18 cellular contexts compared by ENCODE assay signal in the genomic region with DNA sequence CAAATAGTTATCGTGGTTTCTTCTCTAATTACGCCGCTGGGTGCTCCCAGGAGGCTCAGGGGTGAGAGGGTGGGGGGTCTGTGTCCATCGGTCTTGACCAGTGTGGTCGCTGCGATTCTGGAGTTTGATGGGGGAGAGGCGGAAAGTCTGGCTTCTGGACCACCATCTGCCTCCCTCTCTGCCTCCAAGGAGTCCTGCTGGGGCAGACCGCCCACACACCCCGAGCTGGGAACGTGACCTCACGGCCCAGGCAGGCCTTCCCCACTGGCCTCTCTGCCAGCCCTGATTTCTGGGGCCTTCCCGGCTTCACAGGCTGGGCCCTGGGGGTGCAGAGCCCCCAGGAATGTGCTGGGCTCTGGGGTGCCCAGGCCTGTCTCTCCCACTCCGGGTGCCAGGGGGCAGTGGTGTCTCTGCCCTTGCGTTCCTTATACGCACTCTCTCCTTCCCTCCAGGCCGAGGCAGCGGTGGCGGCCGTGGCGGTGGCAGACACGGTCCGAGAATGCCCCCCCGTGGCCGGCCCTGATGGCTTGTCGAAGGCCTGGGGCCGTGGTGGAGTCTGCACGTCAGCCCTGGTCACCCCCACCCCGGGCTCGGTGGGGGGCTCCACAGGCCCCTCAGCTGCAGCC. TPM values are rescaled to one million over a fixed set of nuclear protein-coding genes. Genes with fewer than 3 reads are reported as not detected.
DNase-seq lines count a peak whose midpoint lies in the region; TF ChIP-seq lines count a peak whose summit lies in the region.
"Had no signal": no experiment of that assay in that cellular context is flagged by ENCODE, and none has a peak within 500 bp of the region (broad histone marks: within the 10 kb centered on the region; RNA-seq: fewer than 3 reads in every experiment).

No MANE protein-coding gene starts in this region.

- POLR2A ChIA-PET in activated CD4-positive, alpha-beta memory T cell treated with anti-CD3 and anti-CD28 coated beads, Interleukin-2, amount 10 ng/mL, durations not matched to agents 7 days and 5 days (lab: Charles Lee), result no interaction called here
- POLR2A ChIA-PET in CD8-positive, alpha-beta memory T cell (lab: Charles Lee), result no interaction called here

- H3K27ac ChIP-seq in CD8-positive, alpha-beta memory T cell (ENCODE audit: low read depth, low read length), result no peak overlapping the region
- H3K27ac ChIP-seq: left ventricle myocardium inferior, tibial nerve had no signal

- H3K4me1 Mint-ChIP-seq in chondrocyte (ENCODE audit: low read depth), result no peaks in the 10 kb centered on the region
- no peaks in the 10 kb centered on the region for H3K4me1 Mint-ChIP-seq in progenitor cell of endocrine pancreas (ENCODE audit: low read depth)
- H3K4me1 Mint-ChIP-seq in activated CD4-positive, alpha-beta memory T cell treated with anti-CD3 and anti-CD28 coated beads, Interleukin-2, amount 10 ng/mL, durations not matched to agents 7 days and 5 days, result peaks cover 3% of the 10 kb centered on the region
- no peaks in the 10 kb centered on the region for H3K4me1 Mint-ChIP-seq in CD8-positive, alpha-beta memory T cell
- H3K4me1 Mint-ChIP-seq: activated B cell treated with CpG ODN at 0.5 μM for 24 hours; activated naive CD8-positive, alpha-beta T cell treated with anti-CD3 and anti-CD28 coated beads, Interleukin-2, amount 50 U/mL, for 24 hours; activated T-helper 17 cell treated with anti-CD3 and anti-CD28 coated beads, Interleukin-2, amount 50 U/mL, for 72 hours; stimulated activated memory B cell treated with anti-CD40 and anti-IgM and Interleukin-4, amounts not matched to agents 10 μg/mL and 1 μg/mL and 100 μg/mL, for 72 hours had no signal

- no peaks in the 10 kb centered on the region for H3K36me3 ChIP-seq in CD8-positive, alpha-beta memory T cell (ENCODE audit: insufficient read depth, low read length)
- H3K36me3 ChIP-seq: left ventricle myocardium inferior had no signal

- CTCF ChIA-PET in activated CD4-positive, alpha-beta memory T cell treated with anti-CD3 and anti-CD28 coated beads, Interleukin-2, amount 10 ng/mL, durations not matched to agents 7 days and 5 days (lab: Charles Lee), result no interaction called here
- CTCF ChIA-PET in CD8-positive, alpha-beta memory T cell (lab: Charles Lee), result no interaction called here

- no peaks in the 10 kb centered on the region for H3K27me3 ChIP-seq in CD8-positive, alpha-beta memory T cell (ENCODE audit: insufficient read depth, low read length, poor library complexity, severe bottlenecking)
- H3K27me3 ChIP-seq: tibial nerve had no signal

- 0 out of 2 replicates have a peak, but pooled peaks have one; percentile 6 for TF ChIP-seq CTCF in GM12874 (IDR thresholded peaks at IDR 0.05; ENCODE audit: insufficient read depth, low read depth, low read length)
- peak; percentile 40 for TF ChIP-seq CTCF in LNCaP clone FGC (IDR thresholded peaks at IDR 0.05; ENCODE audit: control insufficient read depth, extremely low read depth, insufficient read depth)
- peak; percentile 48 for TF ChIP-seq CTCF in chondrocyte (IDR thresholded peaks at IDR 0.05)
- TF ChIP-seq CTCF in progenitor cell of endocrine pancreas (IDR thresholded peaks at IDR 0.05; ENCODE audit: unreplicated experiment), result peak; percentile 20

- H3K4me3 Mint-ChIP-seq in chondrocyte (ENCODE audit: unreplicated experiment) (no peak overlapping the region), progenitor cell of endocrine pancreas (ENCODE audit: low read depth) (no peak overlapping the region)
- H3K4me3 Mint-ChIP-seq in activated CD4-positive, alpha-beta memory T cell treated with anti-CD3 and anti-CD28 coated beads, Interleukin-2, amount 10 ng/mL, durations not matched to agents 7 days and 5 days, result no peak overlapping the region
- H3K4me3 Mint-ChIP-seq in CD8-positive, alpha-beta memory T cell, result no peak overlapping the region
- H3K4me3 Mint-ChIP-seq: activated B cell treated with CpG ODN at 0.5 μM for 24 hours; activated naive CD8-positive, alpha-beta T cell treated with anti-CD3 and anti-CD28 coated beads, Interleukin-2, amount 50 U/mL, for 24 hours; activated T-helper 17 cell treated with anti-CD3 and anti-CD28 coated beads, Interleukin-2, amount 50 U/mL, for 72 hours; effector memory CD8-positive, alpha-beta T cell; stimulated activated memory B cell treated with anti-CD40 and anti-IgM and Interleukin-4, amounts not matched to agents 10 μg/mL and 1 μg/mL and 100 μg/mL, for 72 hours had no signal

- no peaks in the 10 kb centered on the region for H3K4me1 ChIP-seq in CD8-positive, alpha-beta memory T cell (ENCODE audit: insufficient read depth, low read length)

- no peaks in the 10 kb centered on the region for H3K9me3 ChIP-seq in CD8-positive, alpha-beta memory T cell (ENCODE audit: low read length)
- H3K9me3 ChIP-seq: left ventricle myocardium inferior, tibial nerve had no signal

- H3K27ac Mint-ChIP-seq in chondrocyte (ENCODE audit: unreplicated experiment), result no peak overlapping the region
- no peak overlapping the region for H3K27ac Mint-ChIP-seq in progenitor cell of endocrine pancreas
- no peak overlapping the region for H3K27ac Mint-ChIP-seq in activated CD4-positive, alpha-beta memory T cell treated with anti-CD3 and anti-CD28 coated beads, Interleukin-2, amount 10 ng/mL, durations not matched to agents 7 days and 5 days
- H3K27ac Mint-ChIP-seq in CD8-positive, alpha-beta memory T cell, result peak overlapping the region in 1 of 8 donors; percentile 72
- H3K27ac Mint-ChIP-seq: activated B cell treated with CpG ODN at 0.5 μM for 24 hours; activated naive CD8-positive, alpha-beta T cell treated with anti-CD3 and anti-CD28 coated beads, Interleukin-2, amount 50 U/mL, for 24 hours; activated T-helper 17 cell treated with anti-CD3 and anti-CD28 coated beads, Interleukin-2, amount 50 U/mL, for 72 hours; effector memory CD8-positive, alpha-beta T cell; stimulated activated memory B cell treated with anti-CD40 and anti-IgM and Interleukin-4, amounts not matched to agents 10 μg/mL and 1 μg/mL and 100 μg/mL, for 72 hours had no signal

- H3K27me3 Mint-ChIP-seq in chondrocyte (ENCODE audit: low read depth) (no peaks in the 10 kb centered on the region), progenitor cell of endocrine pancreas (no peaks in the 10 kb centered on the region)
- no peaks in the 10 kb centered on the region for H3K27me3 Mint-ChIP-seq in activated CD4-positive, alpha-beta memory T cell treated with anti-CD3 and anti-CD28 coated beads, Interleukin-2, amount 10 ng/mL, durations not matched to agents 7 days and 5 days
- peaks cover 0 to 3% of the 10 kb centered on the region in 2 donors for H3K27me3 Mint-ChIP-seq in CD8-positive, alpha-beta memory T cell
- H3K27me3 Mint-ChIP-seq: activated B cell treated with CpG ODN at 0.5 μM for 24 hours; activated naive CD8-positive, alpha-beta T cell treated with anti-CD3 and anti-CD28 coated beads, Interleukin-2, amount 50 U/mL, for 24 hours; activated T-helper 17 cell treated with anti-CD3 and anti-CD28 coated beads, Interleukin-2, amount 50 U/mL, for 72 hours; effector memory CD8-positive, alpha-beta T cell; stimulated activated memory B cell treated with anti-CD40 and anti-IgM and Interleukin-4, amounts not matched to agents 10 μg/mL and 1 μg/mL and 100 μg/mL, for 72 hours had no signal

- no peaks in the 10 kb centered on the region for H3K36me3 Mint-ChIP-seq in chondrocyte (ENCODE audit: low read depth)
- H3K36me3 Mint-ChIP-seq in progenitor cell of endocrine pancreas (ENCODE audit: insufficient read depth), result no peaks in the 10 kb centered on the region
- no peaks in the 10 kb centered on the region for H3K36me3 Mint-ChIP-seq in activated CD4-positive, alpha-beta memory T cell treated with anti-CD3 and anti-CD28 coated beads, Interleukin-2, amount 10 ng/mL, durations not matched to agents 7 days and 5 days (ENCODE audit: low read depth)
- no peaks in the 10 kb centered on the region for H3K36me3 Mint-ChIP-seq in CD8-positive, alpha-beta memory T cell
- H3K36me3 Mint-ChIP-seq: stimulated activated memory B cell treated with anti-CD40 and anti-IgM and Interleukin-4, amounts not matched to agents 10 μg/mL and 1 μg/mL and 100 μg/mL, for 72 hours had no signal

- H3K4me3 ChIP-seq in LNCaP clone FGC (ENCODE audit: low read depth, low read length), result no peak overlapping the region
- no peak overlapping the region for H3K4me3 ChIP-seq in CD8-positive, alpha-beta memory T cell (ENCODE audit: low read length)
- H3K4me3 ChIP-seq: left ventricle myocardium inferior, tibial nerve had no signal

- H3K9me3 Mint-ChIP-seq in chondrocyte (ENCODE audit: low read depth), result no peaks in the 10 kb centered on the region
- no peaks in the 10 kb centered on the region for H3K9me3 Mint-ChIP-seq in progenitor cell of endocrine pancreas (ENCODE audit: low read depth)
- H3K9me3 Mint-ChIP-seq in activated CD4-positive, alpha-beta memory T cell treated with anti-CD3 and anti-CD28 coated beads, Interleukin-2, amount 10 ng/mL, durations not matched to agents 7 days and 5 days, result no peaks in the 10 kb centered on the region
- no peaks in the 10 kb centered on the region for H3K9me3 Mint-ChIP-seq in CD8-positive, alpha-beta memory T cell
- H3K9me3 Mint-ChIP-seq: activated B cell treated with CpG ODN at 0.5 μM for 24 hours; activated naive CD8-positive, alpha-beta T cell treated with anti-CD3 and anti-CD28 coated beads, Interleukin-2, amount 50 U/mL, for 24 hours; activated T-helper 17 cell treated with anti-CD3 and anti-CD28 coated beads, Interleukin-2, amount 50 U/mL, for 72 hours; effector memory CD8-positive, alpha-beta T cell; stimulated activated memory B cell treated with anti-CD40 and anti-IgM and Interleukin-4, amounts not matched to agents 10 μg/mL and 1 μg/mL and 100 μg/mL, for 72 hours had no signal

- DNase-seq in LNCaP clone FGC (ENCODE audit: low read depth), result no peak
- DNase-seq in chondrocyte (ENCODE audit: low spot score), result no peak
- DNase-seq in progenitor cell of endocrine pancreas (ENCODE audit: low spot score, unreplicated experiment), result no peak
- DNase-seq in activated CD4-positive, alpha-beta memory T cell treated with anti-CD3 and anti-CD28 coated beads, Interleukin-2, amount 10 ng/mL, durations not matched to agents 7 days and 5 days, result no peak
- DNase-seq in NCI-H82 (lab: John Stamatoyannopoulos, UW), result no peak
- DNase-seq in CD8-positive, alpha-beta memory T cell, result no peak
- DNase-seq: activated B cell treated with CpG ODN at 0.5 μM for 24 hours; activated CD8-positive, alpha-beta memory T cell treated with anti-CD3 and anti-CD28 coated beads for 24 hours; activated naive CD8-positive, alpha-beta T cell treated with anti-CD3 and anti-CD28 coated beads, Interleukin-2, amount 50 U/mL, for 24 hours; caudate nucleus; effector memory CD8-positive, alpha-beta T cell; left ventricle myocardium inferior; NCI-H2081; NCI-H510A treated with DMSO at 0.1 percent for 48 hours had no signal

RNA-seq across cellular contexts. Expression of a gene that starts 19.0 kb away (rescaled TPM):
- total RNA-seq in chondrocyte, result 0.28 to 0.60 TPM (median 0.60 TPM) in 3 replicates
- 7.0 and 7.4 TPM in 2 replicates for total RNA-seq in progenitor cell of endocrine pancreas
- total RNA-seq in activated CD4-positive, alpha-beta memory T cell treated with anti-CD3 and anti-CD28 coated beads, Interleukin-2, amount 10 ng/mL, durations not matched to agents 7 days and 5 days, result 1 to 10 TPM; 7.7 to 7.9 TPM
- total RNA-seq in CD8-positive, alpha-beta memory T cell, result under 1 TPM; 0.15 to 0.20 TPM
- polyA plus RNA-seq in CD8-positive, alpha-beta memory T cell, result not detected
- total RNA-seq: activated B cell treated with CpG ODN at 0.5 μM for 24 hours had no signal
